In the genomic region with DNA sequence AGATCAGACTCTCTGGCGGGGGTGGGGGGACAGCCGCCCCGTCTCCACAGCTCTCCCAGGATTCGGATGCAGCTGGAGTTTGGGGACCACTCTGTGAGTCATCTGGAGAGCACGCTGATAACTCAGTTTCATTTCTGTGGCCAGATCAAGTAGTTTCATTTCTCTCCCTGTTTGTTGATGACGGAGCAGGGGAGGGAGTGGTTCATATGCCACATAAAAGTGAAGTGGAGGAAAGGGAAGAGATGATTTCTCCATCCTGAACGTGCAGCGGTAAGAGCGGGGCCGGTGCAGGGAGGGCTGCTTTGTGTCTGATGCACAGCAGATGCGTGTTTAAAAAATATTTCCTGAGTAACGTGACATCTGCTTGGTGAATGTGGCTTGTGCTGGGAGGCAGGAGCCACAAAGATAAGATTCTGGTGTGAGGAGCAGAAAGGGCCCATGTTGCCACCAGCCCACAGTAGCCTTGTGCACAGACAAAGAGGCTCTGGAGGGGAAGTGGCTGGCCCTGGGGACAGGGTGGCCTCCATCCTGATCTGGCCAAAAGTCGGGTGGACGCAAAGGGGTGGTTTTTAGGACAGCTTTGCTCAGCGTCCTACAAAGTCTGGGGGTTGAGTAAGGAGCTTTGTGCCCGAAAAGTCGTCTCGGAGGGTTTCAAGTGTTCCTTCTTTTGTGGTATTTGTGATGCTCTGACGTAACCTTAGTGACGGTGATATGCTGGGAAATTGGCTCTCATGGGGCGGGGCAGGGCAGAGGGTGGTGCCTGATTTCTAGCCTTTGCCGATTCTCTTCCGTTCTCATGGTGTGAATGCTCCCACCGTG, we compare ENCODE assay signal across 8 cellular contexts.
A peak's percentile ranks its signal among the peaks of the same experiment; 100 is the strongest.
DNase-seq lines count a peak whose midpoint lies in the region; ATAC-seq lines count a peak whose summit lies in the region.

A gene with protein sequence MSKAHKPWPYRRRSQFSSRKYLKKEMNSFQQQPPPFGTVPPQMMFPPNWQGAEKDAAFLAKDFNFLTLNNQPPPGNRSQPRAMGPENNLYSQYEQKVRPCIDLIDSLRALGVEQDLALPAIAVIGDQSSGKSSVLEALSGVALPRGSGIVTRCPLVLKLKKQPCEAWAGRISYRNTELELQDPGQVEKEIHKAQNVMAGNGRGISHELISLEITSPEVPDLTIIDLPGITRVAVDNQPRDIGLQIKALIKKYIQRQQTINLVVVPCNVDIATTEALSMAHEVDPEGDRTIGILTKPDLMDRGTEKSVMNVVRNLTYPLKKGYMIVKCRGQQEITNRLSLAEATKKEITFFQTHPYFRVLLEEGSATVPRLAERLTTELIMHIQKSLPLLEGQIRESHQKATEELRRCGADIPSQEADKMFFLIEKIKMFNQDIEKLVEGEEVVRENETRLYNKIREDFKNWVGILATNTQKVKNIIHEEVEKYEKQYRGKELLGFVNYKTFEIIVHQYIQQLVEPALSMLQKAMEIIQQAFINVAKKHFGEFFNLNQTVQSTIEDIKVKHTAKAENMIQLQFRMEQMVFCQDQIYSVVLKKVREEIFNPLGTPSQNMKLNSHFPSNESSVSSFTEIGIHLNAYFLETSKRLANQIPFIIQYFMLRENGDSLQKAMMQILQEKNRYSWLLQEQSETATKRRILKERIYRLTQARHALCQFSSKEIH (plus strand): TSS at position 242 of the 819 bp plus-strand sequence. CDS start 14,880 bp downstream, outside the sequence.

- peak within 1 kb of the TSS; percentile 98 for H3K27ac Mint-ChIP-seq in activated naive CD8-positive, alpha-beta T cell

- peaks cover 55% of the 10 kb centered on the region for H3K4me1 Mint-ChIP-seq in activated naive CD8-positive, alpha-beta T cell (ENCODE audit: low read depth)

- peak; percentile 61 for ATAC-seq in GM18519 (IDR thresholded peaks at IDR 0.05; ENCODE audit: low FRiP score, unreplicated experiment)
- peak; percentile 39 for ATAC-seq in HG03025 (IDR thresholded peaks at IDR 0.05; ENCODE audit: low FRiP score, unreplicated experiment)
- no peak for ATAC-seq in GM18873 (IDR thresholded peaks at IDR 0.05; ENCODE audit: low FRiP score, unreplicated experiment)

- peak; percentile 94 for DNase-seq in SIG-M5 treated with dmso at 0.1 percent for 504 hours (lab: John Stamatoyannopoulos, UW; ENCODE audit: unreplicated experiment)
- DNase-seq in iris pigment epithelial cell (ENCODE audit: low read depth), result peak; percentile 47
- peak; percentile 71 for DNase-seq in stimulated activated CD4-positive, alpha-beta T cell treated with anti-CD3 and anti-CD28 coated beads, Interleukin-4, amount 100 ng/mL, for 24 hours
- no peak for DNase-seq in KG1 (lab: John Stamatoyannopoulos, UW)

- no peaks in the 10 kb centered on the region for H3K9me3 Mint-ChIP-seq in activated naive CD8-positive, alpha-beta T cell (ENCODE audit: low read depth)

- H3K4me3 Mint-ChIP-seq in activated naive CD8-positive, alpha-beta T cell, result peak within 1 kb of the TSS; percentile 96

- H3K27me3 Mint-ChIP-seq in activated naive CD8-positive, alpha-beta T cell, result no peaks in the 10 kb centered on the region

- H3K36me3 Mint-ChIP-seq in activated naive CD8-positive, alpha-beta T cell, result peaks cover 7% of the 10 kb centered on the region
